In genomic region chr2:101003278-101003775, GRCh38 we compare ENCODE assay signal across 8 cellular contexts. TPM values are rescaled to one million over a fixed set of nuclear protein-coding genes. Genes with fewer than 3 reads are reported as not detected.
DNase-seq lines count a peak whose midpoint lies in the region; ATAC-seq and TF ChIP-seq lines count a peak whose summit lies in the region.

No MANE protein-coding gene starts in this region.

- H3K27ac ChIP-seq in adrenal gland (peak overlapping the region in 4 of 5 donors; percentile 74 to 95 (median 84)), thymus (ENCODE audit: low read depth) (no peak overlapping the region)

- DNase-seq in activated T-cell treated with anti-CD3 and anti-CD28 coated beads, Interleukin-2, amount 50 U/mL, for 4 hours, result no peak
- DNase-seq in activated T-cell treated with anti-CD3 and anti-CD28 coated beads for 4 hours, result no peak
- peak in 1 of 7 donors; percentile 17 for DNase-seq in adrenal gland
- peak; percentile 54 for DNase-seq in kidney glomerular epithelial cell (lab: John Stamatoyannopoulos, UW)
- DNase-seq in RKO (ENCODE audit: low spot score), result no peak
- DNase-seq in DMS153 (lab: John Stamatoyannopoulos, UW), result no peak

- 25 to 31% (median 27%) methylated on average over 12 of the region's 12 CpGs for WGBS in adrenal gland, 4 donors
- 80% methylated on average over 12 of the region's 12 CpGs for WGBS in thymus

- no peaks in the 10 kb centered on the region for H3K27me3 ChIP-seq in adrenal gland
- peaks cover 3% of the 10 kb centered on the region for H3K27me3 ChIP-seq in thymus (ENCODE audit: control insufficient read depth, insufficient read depth)

- TF ChIP-seq CTCF in adrenal gland (IDR thresholded peaks at IDR 0.05), result no peak

- H3K36me3 ChIP-seq in adrenal gland (replicated peaks in 1 of 2) (peaks cover 0 to 46% of the 10 kb centered on the region in 2 donors), thymus (ENCODE audit: control insufficient read depth, insufficient read depth) (peaks cover 42% of the 10 kb centered on the region)

- H3K4me3 Mint-ChIP-seq in activated T-cell treated with anti-CD3 and anti-CD28 coated beads, Interleukin-2, amount 50 U/mL, for 4 hours, result peak overlapping the region; percentile 98

- peak overlapping the region in 2 of 4 donors; percentile 71 to 92 for H3K4me3 ChIP-seq in adrenal gland
- H3K4me3 ChIP-seq in thymus (ENCODE audit: low read length), result peak overlapping the region; percentile 80

- no peaks in the 10 kb centered on the region for H3K9me3 ChIP-seq in adrenal gland (replicated peaks in 1 of 3)
- no peaks in the 10 kb centered on the region for H3K9me3 ChIP-seq in thymus (ENCODE audit: control insufficient read depth)

- no peak for TF ChIP-seq POLR2A in adrenal gland (IDR thresholded peaks at IDR 0.05)

- intact Hi-C loops in adrenal gland (cut with DNase I), result no loop called here

- H3K9me3 Mint-ChIP-seq in activated T-cell treated with anti-CD3 and anti-CD28 coated beads, Interleukin-2, amount 50 U/mL, for 4 hours, result no peaks in the 10 kb centered on the region

- H3K27me3 Mint-ChIP-seq in activated T-cell treated with anti-CD3 and anti-CD28 coated beads, Interleukin-2, amount 50 U/mL, for 4 hours (ENCODE audit: low read depth), result no peaks in the 10 kb centered on the region

- peaks cover 57% of the 10 kb centered on the region for H3K36me3 Mint-ChIP-seq in activated T-cell treated with anti-CD3 and anti-CD28 coated beads, Interleukin-2, amount 50 U/mL, for 4 hours (ENCODE audit: insufficient read depth)

- no peak for ATAC-seq in activated T-cell treated with anti-CD3 and anti-CD28 coated beads, Interleukin-2, amount 50 U/mL, for 4 hours
- no peak for ATAC-seq in GM19452 (IDR thresholded peaks at IDR 0.05; ENCODE audit: unreplicated experiment)

- H3K4me1 ChIP-seq in adrenal gland (replicated peaks in 1 of 2) (peaks cover 11 to 29% of the 10 kb centered on the region in 2 donors), thymus (ENCODE audit: control insufficient read depth, insufficient read depth, low read length) (peaks cover 4% of the 10 kb centered on the region)

- peaks cover 50% of the 10 kb centered on the region for H3K4me1 Mint-ChIP-seq in activated T-cell treated with anti-CD3 and anti-CD28 coated beads, Interleukin-2, amount 50 U/mL, for 4 hours (ENCODE audit: low read depth)

RNA-seq across cellular contexts. Expression of gene RPL31, which starts 1.2 kb away (rescaled TPM):
- total RNA-seq in activated T-cell treated with anti-CD3 and anti-CD28 coated beads, Interleukin-2, amount 50 U/mL, for 4 hours, result 1,000 to 10,000 TPM; 1,558 to 1,629 (median 1,588) TPM
- total RNA-seq in adrenal gland, result 1,000 to 10,000 TPM in 3 of 8 donors, 100 to 1,000 TPM in 5; 413 to 1,210 (median 932) TPM
- polyA plus RNA-seq in adrenal gland (1,000 to 10,000 TPM; 1,104 to 4,491 (median 3,323) TPM), thymus (8,913 TPM)
